8 cellular contexts compared by ENCODE assay signal in the genomic region with DNA sequence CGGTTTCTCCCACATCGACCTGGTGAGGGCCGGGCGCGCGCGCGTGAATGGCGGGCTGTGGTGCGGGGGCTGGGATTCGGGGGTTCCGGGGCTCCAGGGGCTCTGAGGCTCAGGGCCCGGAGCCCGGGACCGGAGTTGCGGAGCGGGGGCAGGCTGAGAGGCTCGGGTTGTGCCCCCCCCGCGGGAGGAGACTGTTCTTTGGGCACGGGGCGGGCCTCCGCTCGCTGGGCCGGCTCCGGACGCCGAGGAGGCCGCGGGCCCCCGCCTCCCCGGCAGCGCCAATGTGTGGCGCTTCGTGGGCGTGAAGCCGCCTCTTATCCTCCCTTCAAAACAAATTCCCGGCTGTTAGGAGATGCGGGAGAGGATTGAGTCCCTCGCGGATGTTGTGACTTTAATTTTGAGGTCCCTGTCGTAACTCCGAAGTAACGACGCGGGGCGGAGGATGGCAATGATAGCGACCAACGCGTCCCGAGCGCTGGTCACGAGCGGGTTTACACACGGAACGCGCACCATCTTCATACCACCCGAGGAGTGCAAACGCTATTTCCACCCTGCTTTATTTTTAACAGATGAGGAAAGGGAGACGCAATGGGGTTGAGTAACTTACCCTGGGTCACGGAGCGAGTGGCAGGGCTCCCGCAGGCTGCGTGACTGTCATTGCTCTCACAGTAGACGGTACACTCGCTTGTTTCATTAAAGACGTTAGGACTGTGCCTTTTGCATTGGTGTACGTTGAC. TPM values are rescaled to one million over a fixed set of nuclear protein-coding genes. Genes with fewer than 3 reads are reported as not detected.
DNase-seq lines count a peak whose midpoint lies in the region; ATAC-seq, FAIRE-seq and TF ChIP-seq lines count a peak whose summit lies in the region.

No MANE protein-coding gene starts in this region.

- BruUV-seq in K562 (replicated peaks; lab: Mats Ljungman, UMichigan), result no TSS peak

- WGBS in K562 (ENCODE audit: insufficient coverage, low coverage, missing lambda C conversion rate), result under 1% methylated on average over 61 of the region's 68 CpGs

- intact Hi-C loops in K562 (cut with micrococcal nuclease), result no loop called here

- peaks cover 13% of the 10 kb centered on the region for H3K4me1 ChIP-seq in ACC112 (ENCODE audit: control insufficient read depth, insufficient read depth, low read length, unreplicated experiment)
- H3K4me1 ChIP-seq in K562 (replicated peaks in 1 of 2; ENCODE audit: control insufficient read depth in 2 of 2, insufficient read depth in 2 of 2, low read length in 2 of 2), result peaks cover 3 to 16% of the 10 kb centered on the region in 2 experiments; a peak in 4 of 5 replicates
- H3K4me1 ChIP-seq in iPS-20b (ENCODE audit: insufficient read depth, low read length), result peaks cover 4% of the 10 kb centered on the region; the same call in 1 of the 2 replicates
- peaks cover 25% of the 10 kb centered on the region for H3K4me1 ChIP-seq in skeletal muscle satellite cell (ENCODE audit: control insufficient read depth, insufficient read depth, low read length)

- peak; percentile 35 for FAIRE-seq in K562 (lab: Jason Lieb, UNC)

- H4K20me1 ChIP-seq in K562 (replicated peaks; ENCODE audit: control insufficient read depth, insufficient read depth, low read length), result peaks cover 33% of the 10 kb centered on the region

- TF ChIP-seq RAD21 in K562 (CRISPR knock-in tag; conservative IDR thresholded peaks at IDR 0.05 in 1 of 2, IDR thresholded peaks at IDR 0.05 in 1 of 2), result no peak

- TF ChIP-seq CTCF in GM13976 (IDR thresholded peaks at IDR 0.05; ENCODE audit: borderline replicate concordance, control extremely low read depth, extremely low read depth, insufficient read depth, missing control alignments), result no peak
- no peak for TF ChIP-seq CTCF in K562 (IDR thresholded peaks at IDR 0.05 in 2 of 3, conservative IDR thresholded peaks at IDR 0.05 in 1 of 3; ENCODE audit: insufficient read depth in 2 of 3, low read depth in 1 of 3, low read length in 3 of 3)

- H3K9ac ChIP-seq in K562 (ENCODE audit: insufficient read depth in 1 of 2, low read depth in 2 of 2, low read length in 2 of 2) (peak overlapping the region; percentile 85 to 90), iPS-20b (ENCODE audit: low read depth, low read length) (peak overlapping the region; percentile 90), skeletal muscle satellite cell (ENCODE audit: low read depth, low read length) (peak overlapping the region; percentile 91)

- H3K9me3 ChIP-seq in K562 (replicated peaks; ENCODE audit: control insufficient read depth, insufficient read depth, low read depth, low read length) (no peaks in the 10 kb centered on the region), iPS-20b (ENCODE audit: insufficient read depth, low read depth, low read length) (no peaks in the 10 kb centered on the region), skeletal muscle satellite cell (replicated peaks; ENCODE audit: low read length) (no peaks in the 10 kb centered on the region)

- TF ChIP-seq POLR2A in K562 (conservative IDR thresholded peaks at IDR 0.05), result no peak

- peak overlapping the region; percentile 67 for H3K27ac ChIP-seq in ACC112 (ENCODE audit: low read depth, low read length)
- peak overlapping the region; percentile 93 for H3K27ac ChIP-seq in K562 (ENCODE audit: extremely low read depth, low read depth, low read length)
- peak overlapping the region; percentile 71 for H3K27ac ChIP-seq in iPS-20b (ENCODE audit: low read length)

- peak; percentile 45 for ATAC-seq in HG02970 (IDR thresholded peaks at IDR 0.05; ENCODE audit: low FRiP score, unreplicated experiment)
- peak; percentile 76 for ATAC-seq in K562

- TF ChIP-seq EP300 in K562 (IDR thresholded peaks at IDR 0.05; ENCODE audit: low read length), result no peak

- CTCF ChIA-PET in K562 (lab: Yijun Ruan, JAX; ENCODE audit: low intra/inter-chr PET ratio), result no interaction called here

- H2AFZ ChIP-seq in ACC112 (ENCODE audit: low read length, unreplicated experiment), result peak overlapping the region; percentile 87
- peak overlapping the region; percentile 50 for H2AFZ ChIP-seq in K562 (ENCODE audit: low read depth, low read length)

- peak overlapping the region; percentile 88 for H3K4me3 ChIP-seq in ACC112 (ENCODE audit: low read depth, low read length)
- peak overlapping the region; percentile 97 for H3K4me3 ChIP-seq in K562
- H3K4me3 ChIP-seq in iPS-20b (ENCODE audit: low read length), result peak overlapping the region; percentile 100
- peak overlapping the region; percentile 75 for H3K4me3 ChIP-seq in skeletal muscle satellite cell (ENCODE audit: low read length)

- H3K9me1 ChIP-seq in K562 (ENCODE audit: control insufficient read depth, insufficient read depth, low read length), result no peaks in the 10 kb centered on the region

- H3K4me2 ChIP-seq in K562 (ENCODE audit: insufficient read depth, low read length) (peak overlapping the region; percentile 93), skeletal muscle satellite cell (ENCODE audit: low read length) (peak overlapping the region; percentile 85)

- POLR2A ChIA-PET in K562 (lab: Yijun Ruan, JAX), result interaction anchor here (0.6 to 2.0 kb wide), 6 partner anchors 12 to 38 kb away, joined by 3 to 10 read pairs (median 3); no protein-coding TSS in a partner anchor

- in situ Hi-C loops in GM13976 (cut with MboI; ENCODE audit: low sequenced_read_pairs, unreplicated experiment), result no loop called here
- in situ Hi-C loops in K562 (cut with MboI), result no loop called here

- DNase-seq in GM13976 (ENCODE audit: low spot score) (peak; percentile 75), OCI-M1 (lab: John Stamatoyannopoulos, UW) (peak; percentile 62), K562 (ENCODE audit: extremely low read depth in 1 of 4, low spot score in 3 of 4) (peak; percentile 64 to 89 (median 78)), NCI-H2029 treated with DMSO at 0.1 percent for 48 hours (lab: John Stamatoyannopoulos, UW) (no peak)

- no peaks in the 10 kb centered on the region for H3K27me3 ChIP-seq in ACC112 (ENCODE audit: insufficient read depth, low read length)
- no peaks in the 10 kb centered on the region for H3K27me3 ChIP-seq in K562 (ENCODE audit: control insufficient read depth in 2 of 2, insufficient read depth in 2 of 2, low read length in 2 of 2)
- H3K27me3 ChIP-seq in iPS-20b (ENCODE audit: insufficient read depth, low read length), result no peaks in the 10 kb centered on the region
- no peaks in the 10 kb centered on the region for H3K27me3 ChIP-seq in skeletal muscle satellite cell (ENCODE audit: control insufficient read depth, insufficient read depth, low read length)

- H3K36me3 ChIP-seq in ACC112 (ENCODE audit: insufficient read depth, low read length) (peaks cover 1% of the 10 kb centered on the region; the same call in 1 of the 2 replicates), K562 (ENCODE audit: control insufficient read depth, insufficient read depth, low read length) (peaks cover 65% of the 10 kb centered on the region), iPS-20b (ENCODE audit: insufficient read depth, low read depth, low read length) (peaks cover 50% of the 10 kb centered on the region), skeletal muscle satellite cell (ENCODE audit: insufficient read depth, low read length) (peaks cover 18% of the 10 kb centered on the region)

- H3K79me2 ChIP-seq in ACC112 (ENCODE audit: control insufficient read depth, insufficient read depth, low read length, unreplicated experiment) (peaks cover 50% of the 10 kb centered on the region), K562 (ENCODE audit: control insufficient read depth, insufficient read depth, low read length) (peaks cover 61% of the 10 kb centered on the region)

RNA-seq across cellular contexts. Expression of gene UBA2, which starts 0.5 kb away (rescaled TPM):
- 209 and 222 TPM in 2 replicates for total RNA-seq in K562 (2011; cell fraction: chromatin; rRNA removed; ENCODE audit: low replicate concordance)
- 59.7 and 66.9 TPM in 2 replicates for total RNA-seq in K562 (2011; cell fraction: nucleolus; rRNA removed)
- 107 and 129 TPM in 2 replicates for total RNA-seq in K562 (2011; cell fraction: nucleoplasm; rRNA removed)
- total RNA-seq in K562 (2014; rRNA removed) (249 and 271 TPM in 2 replicates), K562 (2014; rRNA removed; fragmentation: Illumina TruSeq; extraction: Trizol) (297 and 375 TPM in 2 replicates), K562 (2015; rRNA removed; fragmentation: Illumina TruSeq; extraction: Trizol) (264 and 274 TPM in 2 replicates), K562 (2021) (196 and 199 TPM in 2 replicates)
- polyA plus RNA-seq in K562 (2011; rRNA removed) (345 and 444 TPM in 2 replicates), K562 (2014; fragmentation: Illumina TruSeq; extraction: Trizol) (230 and 254 TPM in 2 replicates), K562 (2014; fragmentation: Nextera tagmentation; extraction: Ambion mirVana) (10 to 100 TPM; 80.0 to 89.7 TPM), K562 (2014; rRNA removed) (266 and 283 TPM in 2 replicates)
- polyA plus RNA-seq in K562 (2011; cell fraction: cytosol; rRNA removed), result 156 and 219 TPM in 2 replicates
- polyA plus RNA-seq in K562 (2011; cell fraction: nucleus; rRNA removed), result 102 and 133 TPM in 2 replicates
- polyA plus RNA-seq in K562 (2012), result 188 and 336 TPM in 2 replicates
- 560 and 566 TPM in 2 replicates for polyA minus RNA-seq in K562 (2011; rRNA and poly(A)+ RNA removed)
- polyA minus RNA-seq in K562 (2011; cell fraction: cytosol; rRNA and poly(A)+ RNA removed), result 238 and 297 TPM in 2 replicates
- polyA minus RNA-seq in K562 (2011; cell fraction: nucleus; rRNA and poly(A)+ RNA removed), result 43.4 and 84.3 TPM in 2 replicates
- 72.7 and 83.9 TPM in 2 replicates for total RNA-seq in skeletal muscle satellite cell (2012; rRNA removed)

RNA-seq across cellular contexts. Expression of gene PDCD2L, which starts 24.5 kb away (rescaled TPM):
- total RNA-seq in K562 (2011; cell fraction: chromatin; rRNA removed; ENCODE audit: low replicate concordance), result 45.0 and 54.7 TPM in 2 replicates
- 50.1 and 53.4 TPM in 2 replicates for total RNA-seq in K562 (2011; cell fraction: nucleolus; rRNA removed)
- 40.0 and 41.6 TPM in 2 replicates for total RNA-seq in K562 (2011; cell fraction: nucleoplasm; rRNA removed)
- 56.5 and 83.0 TPM in 2 replicates for total RNA-seq in K562 (2014; rRNA removed)
- total RNA-seq in K562 (2014; rRNA removed; fragmentation: Illumina TruSeq; extraction: Trizol), result 61.9 and 68.5 TPM in 2 replicates
- total RNA-seq in K562 (2015; rRNA removed; fragmentation: Illumina TruSeq; extraction: Trizol), result 47.7 and 51.1 TPM in 2 replicates
- 48.6 and 56.3 TPM in 2 replicates for total RNA-seq in K562 (2021)
- polyA plus RNA-seq in K562 (2011; rRNA removed), result 62.8 and 65.9 TPM in 2 replicates
- polyA plus RNA-seq in K562 (2011; cell fraction: cytosol; rRNA removed), result 69.2 and 96.2 TPM in 2 replicates
- 32.6 and 34.5 TPM in 2 replicates for polyA plus RNA-seq in K562 (2011; cell fraction: nucleus; rRNA removed)
- 26.8 and 37.9 TPM in 2 replicates for polyA plus RNA-seq in K562 (2012)
- polyA plus RNA-seq in K562 (2014; fragmentation: Illumina TruSeq; extraction: Trizol), result 43.7 and 46.2 TPM in 2 replicates
- 10 to 100 TPM; 12.1 to 14.6 TPM for polyA plus RNA-seq in K562 (2014; fragmentation: Nextera tagmentation; extraction: Ambion mirVana)
- 60.5 and 67.3 TPM in 2 replicates for polyA plus RNA-seq in K562 (2014; rRNA removed)
- 62.3 and 71.3 TPM in 2 replicates for polyA minus RNA-seq in K562 (2011; rRNA and poly(A)+ RNA removed)
- polyA minus RNA-seq in K562 (2011; cell fraction: cytosol; rRNA and poly(A)+ RNA removed), result 16.2 and 17.5 TPM in 2 replicates
- 12.8 and 20.4 TPM in 2 replicates for polyA minus RNA-seq in K562 (2011; cell fraction: nucleus; rRNA and poly(A)+ RNA removed)
- total RNA-seq in skeletal muscle satellite cell (2012; rRNA removed), result 17.7 and 18.6 TPM in 2 replicates

RNA-seq across cellular contexts. Expression of gene WTIP, which starts 52.8 kb away (rescaled TPM):
- 0.99 and 1.6 TPM in 2 replicates for total RNA-seq in K562 (2011; cell fraction: chromatin; rRNA removed; ENCODE audit: low replicate concordance)
- 0.50 and 0.53 TPM in 2 replicates for total RNA-seq in K562 (2011; cell fraction: nucleolus; rRNA removed)
- total RNA-seq in K562 (2011; cell fraction: nucleoplasm; rRNA removed), result 0.51 and 0.84 TPM in 2 replicates
- total RNA-seq in K562 (2014; rRNA removed) (0.14 and 0.16 TPM in 2 replicates), K562 (2014; rRNA removed; fragmentation: Illumina TruSeq; extraction: Trizol) (0.07 TPM in 1 of 2 replicates, not detected in the other), K562 (2015; rRNA removed; fragmentation: Illumina TruSeq; extraction: Trizol) (0.49 and 0.51 TPM in 2 replicates), K562 (2021) (0.31 and 0.53 TPM in 2 replicates)
- polyA plus RNA-seq in K562 (2011; rRNA removed) (0.38 and 0.81 TPM in 2 replicates), K562 (2014; fragmentation: Illumina TruSeq; extraction: Trizol) (0.16 and 0.28 TPM in 2 replicates), K562 (2014; fragmentation: Nextera tagmentation; extraction: Ambion mirVana) (under 1 TPM in 1 of 2 experiments, not detected in 1; under 0.01 TPM), K562 (2014; rRNA removed) (0.11 and 0.54 TPM in 2 replicates)
- 0.79 and 0.86 TPM in 2 replicates for polyA plus RNA-seq in K562 (2011; cell fraction: cytosol; rRNA removed)
- 0.80 and 0.97 TPM in 2 replicates for polyA plus RNA-seq in K562 (2011; cell fraction: nucleus; rRNA removed)
- polyA plus RNA-seq in K562 (2012), result 0.22 and 0.35 TPM in 2 replicates
- 0.54 and 1.8 TPM in 2 replicates for polyA minus RNA-seq in K562 (2011; rRNA and poly(A)+ RNA removed)
- polyA minus RNA-seq in K562 (2011; cell fraction: cytosol; rRNA and poly(A)+ RNA removed), result 1.8 TPM in 1 of 2 replicates, not detected in the other
- polyA minus RNA-seq in K562 (2011; cell fraction: nucleus; rRNA and poly(A)+ RNA removed), result 0.13 and 0.22 TPM in 2 replicates
- 11.7 and 12.7 TPM in 2 replicates for total RNA-seq in skeletal muscle satellite cell (2012; rRNA removed)
